In genomic region chr4:6495296-6495590, GRCh38 we compare ENCODE assay signal across 33 cellular contexts. TPM values are rescaled to one million over a fixed set of nuclear protein-coding genes. Genes with fewer than 3 reads are reported as not detected.
"Had no signal": no experiment of that assay in that cellular context is flagged by ENCODE, and none has a peak within 500 bp of the region (broad histone marks: within the 10 kb centered on the region; RNA-seq: fewer than 3 reads in every experiment).

No MANE protein-coding gene starts in this region.

- H3K4me1 ChIP-seq: adrenal gland had no signal

- H3K4me3 ChIP-seq: adrenal gland, body of pancreas, coronary artery, dorsolateral prefrontal cortex, heart left ventricle had no signal

- DNase-seq: activated B cell treated with CpG ODN at 0.5 μM for 24 hours; activated CD4-positive, alpha-beta memory T cell treated with anti-CD3 and anti-CD28 coated beads, Interleukin-2, amount 10 ng/mL, durations not matched to agents 7 days and 5 days; activated CD4-positive, alpha-beta T cell treated with anti-CD3 and anti-CD28 coated beads for 48 hours; activated naive CD4-positive, alpha-beta T cell treated with anti-CD3 and anti-CD28 coated beads for 36 hours; activated naive CD8-positive, alpha-beta T cell treated with anti-CD3 and anti-CD28 coated beads for 36 hours; activated naive CD8-positive, alpha-beta T cell treated with anti-CD3 and anti-CD28 coated beads, Interleukin-2, amount 50 U/mL, for 24 hours; activated T-cell treated with anti-CD3 and anti-CD28 coated beads, Interleukin-2, amount 50 U/mL, for 1 hour; activated T-cell treated with anti-CD3 and anti-CD28 coated beads, Interleukin-2, amount 50 U/mL, for 48 hours; amygdala; aorta; body of pancreas; central memory CD4-positive, alpha-beta T cell; cerebellar nuclear complex; dorsolateral prefrontal cortex; effector memory CD4-positive, alpha-beta T cell; endodermal cell; foreskin fibroblast; glutamatergic neuron; heart left ventricle; T-helper 1 cell; T-helper 17 cell; T1000; WERI-Rb-1 had no signal

- H3K9me3 Mint-ChIP-seq: activated naive CD4-positive, alpha-beta T cell treated with anti-CD3 and anti-CD28 coated beads for 36 hours; activated naive CD4-positive, alpha-beta T cell treated with anti-CD3 and anti-CD28 coated beads, Interleukin-2, amount 50 U/mL, for 24 hours; activated naive CD8-positive, alpha-beta T cell treated with anti-CD3 and anti-CD28 coated beads, Interleukin-2, amount 50 U/mL, for 24 hours; activated T-helper 2 cell treated with anti-CD3 and anti-CD28 coated beads, Interferon-gamma antibody, Interleukin-2, Interleukin-4, amounts not matched to agents 10 μg/mL and 5 μg/mL and 100 μg/mL, durations not matched to agents 14 hours and 24 hours and 36 hours; endodermal cell had no signal

- H3K27ac ChIP-seq: adrenal gland, body of pancreas, coronary artery, heart left ventricle, WERI-Rb-1 had no signal

- H3K27me3 ChIP-seq: body of pancreas had no signal

- H3K4me1 Mint-ChIP-seq: activated B cell treated with CpG ODN at 0.5 μM for 24 hours; activated CD4-positive, alpha-beta memory T cell treated with anti-CD3 and anti-CD28 coated beads, Interleukin-2, amount 10 ng/mL, durations not matched to agents 7 days and 5 days; activated naive CD4-positive, alpha-beta T cell treated with anti-CD3 and anti-CD28 coated beads, Interleukin-2, amount 50 U/mL, for 24 hours; activated naive CD8-positive, alpha-beta T cell treated with anti-CD3 and anti-CD28 coated beads for 36 hours; activated naive CD8-positive, alpha-beta T cell treated with anti-CD3 and anti-CD28 coated beads, Interleukin-2, amount 50 U/mL, for 24 hours; T-helper 17 cell had no signal

- H3K36me3 Mint-ChIP-seq: activated naive CD4-positive, alpha-beta T cell treated with anti-CD3 and anti-CD28 coated beads, Interleukin-2, amount 50 U/mL, for 24 hours; activated naive CD8-positive, alpha-beta T cell treated with anti-CD3 and anti-CD28 coated beads for 36 hours had no signal

- H3K36me3 ChIP-seq: adrenal gland, heart left ventricle, WERI-Rb-1 had no signal

- H3K27ac Mint-ChIP-seq: activated B cell treated with CpG ODN at 0.5 μM for 24 hours; activated CD4-positive, alpha-beta memory T cell treated with anti-CD3 and anti-CD28 coated beads, Interleukin-2, amount 10 ng/mL, durations not matched to agents 7 days and 5 days; activated naive CD4-positive, alpha-beta T cell treated with anti-CD3 and anti-CD28 coated beads for 36 hours; activated naive CD4-positive, alpha-beta T cell treated with anti-CD3 and anti-CD28 coated beads, Interleukin-2, amount 50 U/mL, for 24 hours; activated naive CD8-positive, alpha-beta T cell treated with anti-CD3 and anti-CD28 coated beads for 36 hours; activated naive CD8-positive, alpha-beta T cell treated with anti-CD3 and anti-CD28 coated beads, Interleukin-2, amount 50 U/mL, for 24 hours; activated T-helper 1 cell treated with anti-CD3 and anti-CD28 coated beads, Interleukin-12 subunit alpha, Interleukin-12 subunit beta, Interleukin-2, Interleukin-4 antibody, amounts not matched to agents 30 ng/mL and 10 ng/mL and 1 ng/mL, durations not matched to agents 14 hours and 24 hours and 36 hours; activated T-helper 2 cell treated with anti-CD3 and anti-CD28 coated beads, Interferon-gamma antibody, Interleukin-2, Interleukin-4, amounts not matched to agents 10 μg/mL and 5 μg/mL and 100 μg/mL, durations not matched to agents 14 hours and 24 hours and 36 hours; dendritic cell treated with granulocyte-macrophage colony-stimulating factor and Interleukin-4, amounts not matched to agents 40 ng/mL and 50 ng/mL, for 4 days; endodermal cell; T-helper 17 cell; T-helper 2 cell treated with Interferon-gamma antibody and Interleukin-4, amounts not matched to agents 5 μg/mL and 100 μg/mL, for 36 hours had no signal

- H3K4me3 Mint-ChIP-seq: activated B cell treated with CpG ODN at 0.5 μM for 24 hours; activated CD4-positive, alpha-beta memory T cell treated with anti-CD3 and anti-CD28 coated beads, Interleukin-2, amount 10 ng/mL, durations not matched to agents 7 days and 5 days; activated naive CD4-positive, alpha-beta T cell treated with anti-CD3 and anti-CD28 coated beads for 36 hours; activated naive CD4-positive, alpha-beta T cell treated with anti-CD3 and anti-CD28 coated beads, Interleukin-2, amount 50 U/mL, for 24 hours; activated naive CD8-positive, alpha-beta T cell treated with anti-CD3 and anti-CD28 coated beads for 36 hours; activated naive CD8-positive, alpha-beta T cell treated with anti-CD3 and anti-CD28 coated beads, Interleukin-2, amount 50 U/mL, for 24 hours; activated T-helper 1 cell treated with anti-CD3 and anti-CD28 coated beads, Interleukin-12 subunit alpha, Interleukin-12 subunit beta, Interleukin-2, Interleukin-4 antibody, amounts not matched to agents 30 ng/mL and 10 ng/mL and 1 ng/mL, durations not matched to agents 14 hours and 24 hours and 36 hours; dendritic cell treated with granulocyte-macrophage colony-stimulating factor and Interleukin-4, amounts not matched to agents 40 ng/mL and 50 ng/mL, for 4 days; endodermal cell; T-helper 17 cell; T-helper 2 cell treated with Interferon-gamma antibody and Interleukin-4, amounts not matched to agents 5 μg/mL and 100 μg/mL, for 36 hours had no signal

- H3K9me3 ChIP-seq: adrenal gland, body of pancreas, heart left ventricle had no signal

- ATAC-seq: activated CD4-positive, CD25-positive, alpha-beta regulatory T cell treated with anti-CD3 and anti-CD28 coated beads, Interleukin-2, amount 50 U/mL, for 24 hours; activated naive CD8-positive, alpha-beta T cell treated with anti-CD3 and anti-CD28 coated beads, Interleukin-2, amount 50 U/mL, for 24 hours; body of pancreas; esophagus mucosa; heart left ventricle; T-helper 17 cell had no signal

RNA-seq across cellular contexts. Expression of gene PPP2R2C, which starts 22.8 kb away (rescaled TPM):
- total RNA-seq: activated B cell treated with CpG ODN at 0.5 μM for 24 hours; activated CD4-positive, alpha-beta memory T cell treated with anti-CD3 and anti-CD28 coated beads, Interleukin-2, amount 10 ng/mL, durations not matched to agents 7 days and 5 days; activated naive CD4-positive, alpha-beta T cell treated with anti-CD3 and anti-CD28 coated beads for 36 hours; activated naive CD8-positive, alpha-beta T cell treated with anti-CD3 and anti-CD28 coated beads for 36 hours; activated T-helper 1 cell treated with anti-CD3 and anti-CD28 coated beads, Interleukin-12 subunit alpha, Interleukin-12 subunit beta, Interleukin-2, Interleukin-4 antibody, amounts not matched to agents 30 ng/mL and 10 ng/mL and 1 ng/mL, durations not matched to agents 14 hours and 24 hours and 36 hours; activated T-helper 2 cell treated with anti-CD3 and anti-CD28 coated beads, Interferon-gamma antibody, Interleukin-2, Interleukin-4, amounts not matched to agents 10 μg/mL and 5 μg/mL and 100 μg/mL, durations not matched to agents 14 hours and 24 hours and 36 hours; epithelial cell of proximal tubule; T-helper 17 cell had no signal
